In genomic region chr3:107522510-107523360, GRCh38 we compare ENCODE assay signal across 1 cellular context.
A peak's percentile ranks its signal among the peaks of the same experiment; 100 is the strongest.
TF ChIP-seq lines count a peak whose summit lies in the region.

TSS of gene BBX (plus strand) at chr3:107522962. CDS start at chr3:107710461, 187,499 bp downstream.

TF ChIP-seq in HepG2, 621 proteins besides CTCF, POLR2A, EP300 and RAD21 (continued from another document and continues in another):
- TF ChIP-seq NPAS2 (CRISPR knock-in tag; IDR thresholded peaks at IDR 0.05; ENCODE audit: borderline replicate concordance) (no peak), ZNF317 (CRISPR knock-in tag; IDR thresholded peaks at IDR 0.05) (no peak), MXD3 (CRISPR knock-in tag; IDR thresholded peaks at IDR 0.05) (no peak), JUN (CRISPR knock-in tag; IDR thresholded peaks at IDR 0.05) (no peak), TIGD3 (CRISPR knock-in tag; IDR thresholded peaks at IDR 0.05; ENCODE audit: borderline replicate concordance) (no peak), ZBTB4 (CRISPR knock-in tag; IDR thresholded peaks at IDR 0.05; ENCODE audit: borderline replicate concordance) (no peak), ZNF121 (CRISPR knock-in tag; IDR thresholded peaks at IDR 0.05) (no peak), GLMP (CRISPR knock-in tag; IDR thresholded peaks at IDR 0.05; ENCODE audit: borderline replicate concordance) (no peak), ZNF574 (CRISPR knock-in tag; IDR thresholded peaks at IDR 0.05) (peak; percentile 31; the same call in 1 of the 2 replicates), SP140L (CRISPR knock-in tag; IDR thresholded peaks at IDR 0.05; ENCODE audit: borderline replicate concordance) (no peak), ZNF142 (CRISPR knock-in tag; IDR thresholded peaks at IDR 0.05) (peak; percentile 29; the same call in 1 of the 2 replicates), GRHL1 (CRISPR knock-in tag; conservative IDR thresholded peaks at IDR 0.05) (no peak), SMAD3 (CRISPR knock-in tag; IDR thresholded peaks at IDR 0.05) (no peak), MAFF (IDR thresholded peaks at IDR 0.05; ENCODE audit: low read depth, low read length) (no peak), FOXC1 (CRISPR knock-in tag; IDR thresholded peaks at IDR 0.05; ENCODE audit: borderline replicate concordance) (peak; percentile 29; the same call in 1 of the 2 replicates), CBX1 (IDR thresholded peaks at IDR 0.05; ENCODE audit: low read depth) (no peak), MAF1 (CRISPR knock-in tag; IDR thresholded peaks at IDR 0.05; ENCODE audit: borderline replicate concordance) (no peak), ZNF335 (CRISPR knock-in tag; IDR thresholded peaks at IDR 0.05) (no peak), IKZF1 (IDR thresholded peaks at IDR 0.05) (no peak), ZNF225 (CRISPR knock-in tag; IDR thresholded peaks at IDR 0.05) (no peak), ZC3H13 (CRISPR knock-in tag; IDR thresholded peaks at IDR 0.05) (no peak), EHMT2 (IDR thresholded peaks at IDR 0.05; ENCODE audit: borderline replicate concordance, low read depth, low read length) (no peak), SUZ12 (IDR thresholded peaks at IDR 0.05; ENCODE audit: low read depth, low read length) (no peak), ZNF18 (CRISPR knock-in tag; IDR thresholded peaks at IDR 0.05; ENCODE audit: insufficient replicate concordance) (no peak), KAT7 (CRISPR knock-in tag; IDR thresholded peaks at IDR 0.05; ENCODE audit: borderline replicate concordance) (0 out of 2 replicates have a peak, but pooled peaks have one; percentile 37), ZNF24 (IDR thresholded peaks at IDR 0.05) (no peak), HIC2 (CRISPR knock-in tag; IDR thresholded peaks at IDR 0.05; ENCODE audit: low read depth) (no peak), BORCS8-MEF2B (CRISPR knock-in tag; IDR thresholded peaks at IDR 0.05) (no peak; the same call in 1 of the 2 replicates), TCF7 (IDR thresholded peaks at IDR 0.05; ENCODE audit: low read depth) (no peak), MTA1 (CRISPR knock-in tag; IDR thresholded peaks at IDR 0.05; ENCODE audit: borderline replicate concordance) (no peak), HOMEZ (CRISPR knock-in tag; IDR thresholded peaks at IDR 0.05; ENCODE audit: low read depth) (no peak), ZBTB2 (CRISPR knock-in tag; IDR thresholded peaks at IDR 0.05; ENCODE audit: low read depth) (no peak)
